Comparison of ENCODE assay signal across 31 cellular contexts in genomic region chr18:32509121-32509520, GRCh38. TPM values are rescaled to one million over a fixed set of nuclear protein-coding genes. Genes with fewer than 3 reads are reported as not detected.
"Had no signal": no experiment of that assay in that cellular context is flagged by ENCODE, and none has a peak within 500 bp of the region (broad histone marks: within the 10 kb centered on the region; RNA-seq: fewer than 3 reads in every experiment).

No MANE protein-coding gene starts in this region.

- DNase-seq: activated CD4-positive, alpha-beta memory T cell treated with anti-CD3 and anti-CD28 coated beads, Interleukin-2, amount 10 ng/mL, durations not matched to agents 7 days and 5 days; activated CD4-positive, alpha-beta T cell treated with anti-CD3 and anti-CD28 coated beads for 4 hours; activated CD4-positive, alpha-beta T cell treated with anti-CD3 and anti-CD28 coated beads, Interleukin-2, amount 10 ng/mL, durations not matched to agents 7 days and 5 days; activated CD4-positive, alpha-beta T cell treated with anti-CD3 and anti-CD28 coated beads, Interleukin-2, amount 50 U/mL, for 4 hours; activated CD4-positive, CD25-positive, alpha-beta regulatory T cell; activated CD4-positive, CD25-positive, alpha-beta regulatory T cell treated with anti-CD3 and anti-CD28 coated beads, Interleukin-2, amount 50 U/mL, for 72 hours; activated CD8-positive, alpha-beta memory T cell treated with anti-CD3 and anti-CD28 coated beads, Interleukin-2, amount 50 U/mL, for 48 hours; activated gamma-delta T cell; activated naive CD4-positive, alpha-beta T cell; activated naive CD4-positive, alpha-beta T cell treated with anti-CD3 and anti-CD28 coated beads, Interleukin-2, amount 10 ng/mL, durations not matched to agents 7 days and 5 days; activated naive CD8-positive, alpha-beta T cell treated with anti-CD3 and anti-CD28 coated beads, Interleukin-2, amount 10 ng/mL, durations not matched to agents 7 days and 5 days; activated T-cell treated with anti-CD3 and anti-CD28 coated beads for 4 hours; activated T-cell treated with anti-CD3 and anti-CD28 coated beads, Interleukin-2, amount 50 U/mL, for 24 hours; activated T-cell treated with anti-CD3 and anti-CD28 coated beads, Interleukin-2, amount 50 U/mL, for 72 hours; central memory CD4-positive, alpha-beta T cell; cerebellar nuclear complex; colonic mucosa; effector CD8-positive, alpha-beta T cell; esophagus squamous epithelium; foreskin melanocyte; heart right ventricle; T1000 had no signal

- H3K27ac ChIP-seq: ascending aorta, breast epithelium, cardiac muscle cell, colonic mucosa, epithelial cell of prostate, esophagus squamous epithelium, gastroesophageal sphincter, heart right ventricle, hepatocyte had no signal

- H3K4me1 ChIP-seq: ascending aorta, breast epithelium, colonic mucosa, gastroesophageal sphincter, heart right ventricle had no signal

- H3K4me3 ChIP-seq: ascending aorta, breast epithelium, cardiac muscle cell, colonic mucosa, esophagus squamous epithelium, gastroesophageal sphincter, heart right ventricle, hepatocyte had no signal

- H3K27me3 ChIP-seq: ascending aorta, breast epithelium, cardiac muscle cell, colonic mucosa, esophagus squamous epithelium, gastroesophageal sphincter, heart right ventricle, hepatocyte had no signal

- H3K36me3 ChIP-seq: ascending aorta, breast epithelium, cardiac muscle cell, colonic mucosa, esophagus squamous epithelium, gastroesophageal sphincter, heart right ventricle had no signal

- H3K9me3 ChIP-seq: ascending aorta, breast epithelium, colonic mucosa, esophagus squamous epithelium, gastroesophageal sphincter, heart right ventricle had no signal

- FAIRE-seq: endometrium, endothelial cell of umbilical vein had no signal

RNA-seq across cellular contexts. Expression of gene GAREM1, which starts 38.4 kb away (rescaled TPM):
- total RNA-seq: activated CD4-positive, alpha-beta T cell treated with anti-CD3 and anti-CD28 coated beads, Interleukin-2, amount 10 ng/mL, durations not matched to agents 7 days and 5 days; activated naive CD4-positive, alpha-beta T cell treated with anti-CD3 and anti-CD28 coated beads, Interleukin-2, amount 50 U/mL, for 72 hours had no signal
